Comparison of ENCODE assay signal across 1 cellular context in genomic region chr15:71682051-71682450, GRCh38.
TF ChIP-seq lines count a peak whose summit lies in the region.

No MANE protein-coding gene starts in this region.

TF ChIP-seq in IMR-90, 13 proteins besides CTCF, POLR2A, EP300 and RAD21:
- TF ChIP-seq FOS (IDR thresholded peaks at IDR 0.05; ENCODE audit: low read depth, low read length), result no peak
- TF ChIP-seq MAFK (IDR thresholded peaks at IDR 0.05; ENCODE audit: low read depth, low read length), result no peak
- no peak for TF ChIP-seq RFX5 (IDR thresholded peaks at IDR 0.05; ENCODE audit: low read depth, low read length)
